In the genomic region with DNA sequence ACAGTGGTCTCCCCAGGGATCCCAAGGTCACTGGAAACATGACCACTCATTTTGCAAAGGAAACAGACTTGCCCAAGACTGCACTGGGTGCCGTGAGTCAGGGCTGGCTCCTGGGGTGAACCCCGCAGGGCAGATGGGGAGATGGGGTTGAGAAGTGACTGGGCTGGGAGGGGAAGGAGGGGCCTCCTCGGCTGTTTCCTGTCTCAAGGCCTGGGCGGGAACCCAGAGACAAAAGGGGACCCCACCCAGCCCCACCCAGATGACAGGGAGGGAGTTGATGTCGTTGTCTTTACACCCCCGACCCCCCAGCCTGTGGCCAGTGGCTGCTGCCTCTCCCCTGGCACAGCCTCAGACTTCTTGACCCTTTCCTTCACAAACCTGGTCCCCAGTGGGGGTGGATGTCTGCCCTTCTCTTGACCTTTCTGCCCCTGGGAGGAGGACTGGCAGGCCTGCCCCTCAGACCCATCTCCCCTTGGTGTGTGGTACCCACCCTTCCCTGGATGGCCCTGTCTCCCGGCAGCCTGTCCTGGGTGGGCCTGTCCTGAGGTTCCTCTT, we compare ENCODE assay signal across 9 cellular contexts. TPM values are rescaled to one million over a fixed set of nuclear protein-coding genes. Genes with fewer than 3 reads are reported as not detected.
DNase-seq lines count a peak whose midpoint lies in the region; ATAC-seq lines count a peak whose summit lies in the region.
"Had no signal": no experiment of that assay in that cellular context is flagged by ENCODE, and none has a peak within 500 bp of the region (broad histone marks: within the 10 kb centered on the region; RNA-seq: fewer than 3 reads in every experiment).

No MANE protein-coding gene starts in this region.

- H3K4me3 ChIP-seq in muscle layer of duodenum (ENCODE audit: low read depth in 1 of 2, low read length in 2 of 2) = peak overlapping the region; percentile 34 to 44

- H3K4me1 ChIP-seq in muscle layer of duodenum (ENCODE audit: control insufficient read depth in 1 of 2, insufficient read depth in 2 of 2, low read length in 2 of 2) = peaks cover 0 to 10% of the 10 kb centered on the region in 2 donors
- H3K4me1 ChIP-seq: parathyroid adenoma had no signal

- peak overlapping the region; percentile 65 for H3K27ac ChIP-seq in muscle layer of duodenum (ENCODE audit: low read length)
- H3K27ac ChIP-seq: parathyroid adenoma had no signal

- intact Hi-C loops in Right ventricle myocardium superior (cut with DNase I) = no loop called here
- intact Hi-C loops in cardiac septum (cut with DNase I) = no loop called here

- no peaks in the 10 kb centered on the region for H3K9me3 ChIP-seq in muscle layer of duodenum (ENCODE audit: control insufficient read depth in 1 of 2, low read length in 2 of 2)

- no peaks in the 10 kb centered on the region for H3K27me3 ChIP-seq in muscle layer of duodenum (ENCODE audit: low read depth, low read length)

- H3K36me3 ChIP-seq in muscle layer of duodenum (ENCODE audit: control insufficient read depth in 1 of 2, insufficient read depth in 2 of 2, low read length in 2 of 2) = peaks cover under 1 to 6% of the 10 kb centered on the region in 2 donors

- ATAC-seq in Right ventricle myocardium superior (ENCODE audit: poor library complexity) = peak; percentile 6
- no peak for ATAC-seq in GM21576 (IDR thresholded peaks at IDR 0.05; ENCODE audit: unreplicated experiment)
- ATAC-seq in GM19023 (IDR thresholded peaks at IDR 0.05; ENCODE audit: unreplicated experiment) = no peak
- no peak for ATAC-seq in GM21381 (IDR thresholded peaks at IDR 0.05; ENCODE audit: unreplicated experiment)

- DNase-seq in Right ventricle myocardium superior = no peak
- DNase-seq in cardiac septum (ENCODE audit: low spot score) = no peak
- DNase-seq in activated CD8-positive, alpha-beta memory T cell treated with anti-CD3 and anti-CD28 coated beads, Interleukin-2, amount 50 U/mL, for 4 hours = peak; percentile 73
- no peak for DNase-seq in NCI-H2196 (lab: John Stamatoyannopoulos, UW; ENCODE audit: unreplicated experiment)

RNA-seq across cellular contexts. Expression of a gene that starts 1.4 kb away (rescaled TPM):
- total RNA-seq in Right ventricle myocardium superior = 0.97 TPM
- total RNA-seq in cardiac septum = 2.4 TPM

RNA-seq across cellular contexts. Expression of a gene that starts 22.6 kb away (rescaled TPM):
- total RNA-seq in Right ventricle myocardium superior = 30.3 TPM
- 35.3 TPM for total RNA-seq in cardiac septum
